In the genomic region with DNA sequence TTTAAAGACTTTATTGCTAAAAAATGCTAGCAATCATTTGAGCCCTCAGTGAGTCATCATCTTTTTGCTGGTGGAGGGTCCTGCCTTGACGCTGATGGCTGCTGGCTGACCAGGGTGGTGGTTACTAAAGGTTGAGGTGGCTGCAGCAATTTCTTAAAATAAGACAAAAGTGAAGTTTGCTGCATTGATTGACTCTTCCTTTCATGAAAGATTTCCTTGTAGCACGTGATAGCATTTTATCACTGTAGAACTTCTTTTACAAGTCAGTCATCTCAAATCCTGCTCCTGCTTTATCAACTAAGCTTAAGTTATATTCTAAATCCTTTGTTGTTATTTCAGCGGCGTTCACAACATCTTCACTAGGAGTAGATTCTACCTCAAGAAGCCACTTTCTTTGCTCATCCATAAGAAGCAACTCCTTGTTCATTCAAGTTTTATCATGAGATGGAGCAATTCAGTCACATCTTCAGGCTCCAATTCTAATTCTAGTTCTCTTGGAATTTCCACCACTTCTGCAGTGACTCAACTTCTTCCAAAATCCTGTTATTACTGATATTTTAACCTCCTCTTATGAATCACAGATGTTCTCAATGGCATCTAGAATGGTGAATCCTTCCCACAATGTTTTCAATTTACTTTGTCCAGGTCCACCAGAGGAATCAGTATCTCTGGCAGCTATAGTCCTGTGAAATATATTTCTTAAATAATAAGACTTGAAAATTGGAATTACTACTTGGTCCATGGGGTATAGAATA, we compare ENCODE assay signal across 22 cellular contexts. TPM values are rescaled to one million over a fixed set of nuclear protein-coding genes. Genes with fewer than 3 reads are reported as not detected.
DNase-seq lines count a peak whose midpoint lies in the region; ATAC-seq and TF ChIP-seq lines count a peak whose summit lies in the region.
"Had no signal": no experiment of that assay in that cellular context is flagged by ENCODE, and none has a peak within 500 bp of the region (broad histone marks: within the 10 kb centered on the region; RNA-seq: fewer than 3 reads in every experiment).

No MANE protein-coding gene starts in this region.

- TF ChIP-seq POLR2A in gastroesophageal sphincter (IDR thresholded peaks at IDR 0.05) = no peak

- peaks cover 5% of the 10 kb centered on the region for H3K9me3 Mint-ChIP-seq in stimulated activated naive CD8-positive, alpha-beta T cell treated with anti-CD3 and anti-CD28 coated beads, Interleukin-15, Interleukin-2, amounts not matched to agents 100 ng/mL and 50 ng/mL, for 24 hours
- H3K9me3 Mint-ChIP-seq in stimulated activated naive CD8-positive, alpha-beta T cell treated with anti-CD3 and anti-CD28 coated beads, Interleukin-15, amount 100 ng/mL, for 72 hours = no peaks in the 10 kb centered on the region
- H3K9me3 Mint-ChIP-seq: CD4-positive, alpha-beta memory T cell had no signal

- no peaks in the 10 kb centered on the region for H3K9me3 ChIP-seq in gastroesophageal sphincter
- H3K9me3 ChIP-seq: A549, body of pancreas, sigmoid colon, upper lobe of left lung had no signal

- peak overlapping the region in 3 of 4 donors; percentile 43 to 64 (median 62) for H3K27ac ChIP-seq in gastroesophageal sphincter
- H3K27ac ChIP-seq: body of pancreas, upper lobe of left lung had no signal

- TF ChIP-seq EP300 in gastroesophageal sphincter (IDR thresholded peaks at IDR 0.05) = no peak

- no peak for TF ChIP-seq CTCF in gastroesophageal sphincter (IDR thresholded peaks at IDR 0.05)

- no peaks in the 10 kb centered on the region for H3K36me3 Mint-ChIP-seq in stimulated activated naive CD8-positive, alpha-beta T cell treated with anti-CD3 and anti-CD28 coated beads, Interleukin-15, Interleukin-2, amounts not matched to agents 100 ng/mL and 50 ng/mL, for 24 hours (ENCODE audit: low read depth)
- H3K36me3 Mint-ChIP-seq: CD4-positive, alpha-beta memory T cell had no signal

- peaks cover 0 to 23% (median 2%) of the 10 kb centered on the region in 3 donors for H3K4me1 ChIP-seq in gastroesophageal sphincter
- H3K4me1 ChIP-seq: body of pancreas, sigmoid colon, upper lobe of left lung had no signal

- no peaks in the 10 kb centered on the region for H3K36me3 ChIP-seq in gastroesophageal sphincter
- H3K36me3 ChIP-seq: sigmoid colon, upper lobe of left lung had no signal

- no peaks in the 10 kb centered on the region for H3K27me3 Mint-ChIP-seq in stimulated activated naive CD8-positive, alpha-beta T cell treated with anti-CD3 and anti-CD28 coated beads, Interleukin-15, Interleukin-2, amounts not matched to agents 100 ng/mL and 50 ng/mL, for 24 hours
- no peaks in the 10 kb centered on the region for H3K27me3 Mint-ChIP-seq in stimulated activated naive CD8-positive, alpha-beta T cell treated with anti-CD3 and anti-CD28 coated beads, Interleukin-15, amount 100 ng/mL, for 72 hours
- H3K27me3 Mint-ChIP-seq: CD4-positive, alpha-beta memory T cell had no signal

- H3K27ac Mint-ChIP-seq in stimulated activated naive CD8-positive, alpha-beta T cell treated with anti-CD3 and anti-CD28 coated beads, Interleukin-15, Interleukin-2, amounts not matched to agents 100 ng/mL and 50 ng/mL, for 24 hours = peak overlapping the region; percentile 9
- H3K27ac Mint-ChIP-seq in stimulated activated naive CD8-positive, alpha-beta T cell treated with anti-CD3 and anti-CD28 coated beads, Interleukin-15, amount 100 ng/mL, for 72 hours = no peak overlapping the region

- 93 to 94% methylated on average over 4 of the region's 4 CpGs for WGBS in gastroesophageal sphincter (ENCODE audit: low coverage in 1 of 2), 2 donors

- ATAC-seq in stimulated activated naive CD8-positive, alpha-beta T cell treated with anti-CD3 and anti-CD28 coated beads, Interleukin-15, amount 100 ng/mL, for 72 hours = no peak
- ATAC-seq in gastroesophageal sphincter = no peak
- ATAC-seq in GM18858 (IDR thresholded peaks at IDR 0.05; ENCODE audit: unreplicated experiment) = no peak
- ATAC-seq: body of pancreas had no signal

- H3K27me3 ChIP-seq in gastroesophageal sphincter = no peaks in the 10 kb centered on the region
- H3K27me3 ChIP-seq: body of pancreas, sigmoid colon, upper lobe of left lung had no signal

- DNase-seq in stimulated activated naive CD8-positive, alpha-beta T cell treated with anti-CD3 and anti-CD28 coated beads, Interleukin-15, amount 100 ng/mL, for 72 hours = no peak
- peak; percentile 41 for DNase-seq in amniotic epithelial cell (ENCODE audit: low read depth)
- DNase-seq in DMS53 treated with DMSO at 0.1 percent for 48 hours (lab: John Stamatoyannopoulos, UW; ENCODE audit: unreplicated experiment) = no peak
- DNase-seq in germinal center (ENCODE audit: low spot score) = no peak
- DNase-seq in NCI-H748 treated with DMSO at 0.1 percent for 48 hours (lab: John Stamatoyannopoulos, UW) = no peak
- DNase-seq: activated CD4-positive, alpha-beta T cell treated with anti-CD3 and anti-CD28 coated beads for 4 hours; activated gamma-delta T cell treated with Interleukin-2 at 50 U/mL for 16 hours; body of pancreas; CD4-positive, alpha-beta memory T cell; erythroblast; hippocampal formation; NCI-H226; SIG-M5; sigmoid colon; T-helper 9 cell; upper lobe of left lung had no signal

- no peak overlapping the region for H3K4me3 Mint-ChIP-seq in stimulated activated naive CD8-positive, alpha-beta T cell treated with anti-CD3 and anti-CD28 coated beads, Interleukin-15, Interleukin-2, amounts not matched to agents 100 ng/mL and 50 ng/mL, for 24 hours
- H3K4me3 Mint-ChIP-seq in stimulated activated naive CD8-positive, alpha-beta T cell treated with anti-CD3 and anti-CD28 coated beads, Interleukin-15, amount 100 ng/mL, for 72 hours = no peak overlapping the region
- H3K4me3 Mint-ChIP-seq: CD4-positive, alpha-beta memory T cell had no signal

- no peak overlapping the region for H3K4me3 ChIP-seq in gastroesophageal sphincter
- H3K4me3 ChIP-seq: A549, body of pancreas, sigmoid colon, upper lobe of left lung had no signal

- H3K4me1 Mint-ChIP-seq in stimulated activated naive CD8-positive, alpha-beta T cell treated with anti-CD3 and anti-CD28 coated beads, Interleukin-15, Interleukin-2, amounts not matched to agents 100 ng/mL and 50 ng/mL, for 24 hours (ENCODE audit: low read depth) = peaks cover 55% of the 10 kb centered on the region
- peaks cover 38% of the 10 kb centered on the region for H3K4me1 Mint-ChIP-seq in stimulated activated naive CD8-positive, alpha-beta T cell treated with anti-CD3 and anti-CD28 coated beads, Interleukin-15, amount 100 ng/mL, for 72 hours

RNA-seq across cellular contexts. Expression of a gene that starts 17.6 kb away (rescaled TPM):
- 10 to 100 TPM in 2 of 4 donors, 1 to 10 TPM in 2; 5.6 to 18.0 (median 12.8) TPM for total RNA-seq in gastroesophageal sphincter
- total RNA-seq: dermis microvascular lymphatic vessel endothelial cell, M059J had no signal
